In genomic region chr6:99592900-99593299, GRCh38 we compare ENCODE assay signal across 25 cellular contexts. TPM values are rescaled to one million over a fixed set of nuclear protein-coding genes. Genes with fewer than 3 reads are reported as not detected.
A peak's percentile ranks its signal among the peaks of the same experiment; 100 is the strongest.
DNase-seq lines count a peak whose midpoint lies in the region; ATAC-seq and TF ChIP-seq lines count a peak whose summit lies in the region.
"Had no signal": no experiment of that assay in that cellular context is flagged by ENCODE, and none has a peak within 500 bp of the region (broad histone marks: within the 10 kb centered on the region; RNA-seq: fewer than 3 reads in every experiment).

No MANE protein-coding gene starts in this region.

- TF ChIP-seq CTCF in heart left ventricle (IDR thresholded peaks at IDR 0.05) (no peak), epithelial cell of esophagus (IDR thresholded peaks at IDR 0.05; ENCODE audit: insufficient read depth, low read depth, low read length, missing control alignments) (no peak)
- no peak for TF ChIP-seq CTCF in CD8-positive, alpha-beta T cell (IDR thresholded peaks at IDR 0.05)

- peaks cover 72% of the 10 kb centered on the region for H3K27me3 Mint-ChIP-seq in CD8-positive, alpha-beta T cell (ENCODE audit: low read depth)

- no peak overlapping the region for H3K27ac ChIP-seq in heart left ventricle
- H3K27ac ChIP-seq in CD8-positive, alpha-beta T cell (ENCODE audit: low read depth, low read length), result no peak overlapping the region
- H3K27ac ChIP-seq: left lung, Peyer's patch, right lobe of liver, VCaP had no signal

- no peaks in the 10 kb centered on the region for H3K36me3 ChIP-seq in heart left ventricle
- H3K36me3 ChIP-seq in CD8-positive, alpha-beta T cell (ENCODE audit: insufficient read depth, low read length), result no peaks in the 10 kb centered on the region
- H3K36me3 ChIP-seq: left lung, Peyer's patch, right lobe of liver had no signal

- CTCF ChIA-PET in CD8-positive, alpha-beta T cell (lab: Charles Lee), result no interaction called here

- H3K9me3 ChIP-seq in heart left ventricle, result peaks cover 0 to 17% (median 0%) of the 10 kb centered on the region in 12 donors
- no peaks in the 10 kb centered on the region for H3K9me3 ChIP-seq in CD8-positive, alpha-beta T cell (ENCODE audit: low read length)
- H3K9me3 ChIP-seq: left lung, right lobe of liver had no signal

- no peak for DNase-seq in Right ventricle myocardium inferior (ENCODE audit: missing footprints)
- no peak for DNase-seq in heart left ventricle
- peak; percentile 84 for DNase-seq in NOMO-1 treated with dmso at 0.1 percent for 144 hours (lab: John Stamatoyannopoulos, UW; ENCODE audit: unreplicated experiment)
- peak; percentile 51 for DNase-seq in epithelial cell of esophagus (ENCODE audit: low read depth)
- peak; percentile 21 for DNase-seq in stromal cell of bone marrow (ENCODE audit: low read depth)
- no peak for DNase-seq in NCI-H510A (lab: John Stamatoyannopoulos, UW)
- no peak for DNase-seq in activated naive CD4-positive, alpha-beta T cell treated with anti-CD3 and anti-CD28 coated beads, Interleukin-2, amount 50 U/mL, for 72 hours (ENCODE audit: low spot score in 2 of 2)
- no peak for DNase-seq in CD8-positive, alpha-beta T cell
- DNase-seq: activated CD4-positive, alpha-beta memory T cell treated with anti-CD3 and anti-CD28 coated beads, Interleukin-2, amount 10 ng/mL, durations not matched to agents 7 days and 5 days; activated naive CD8-positive, alpha-beta T cell treated with anti-CD3 and anti-CD28 coated beads for 36 hours; activated T-cell treated with anti-CD3 and anti-CD28 coated beads, Interleukin-2, amount 50 U/mL, for 4 hours; central memory CD4-positive, alpha-beta T cell; effector memory CD4-positive, alpha-beta T cell; EL; foreskin melanocyte; left lung; NCI-H1048; NCI-H2107; NCI-H524 treated with DMSO at 0.1 percent for 48 hours; Peyer's patch; right lobe of liver; stimulated activated CD4-positive, alpha-beta T cell treated with anti-CD3 and anti-CD28 coated beads, Interleukin-2, amount 100 ng/mL, for 24 hours had no signal

- no peak overlapping the region for H3K27ac Mint-ChIP-seq in activated naive CD4-positive, alpha-beta T cell treated with anti-CD3 and anti-CD28 coated beads, Interleukin-2, amount 50 U/mL, for 72 hours
- H3K27ac Mint-ChIP-seq in CD8-positive, alpha-beta T cell, result no peak overlapping the region
- H3K27ac Mint-ChIP-seq: activated CD4-positive, alpha-beta memory T cell treated with anti-CD3 and anti-CD28 coated beads, Interleukin-2, amount 10 ng/mL, durations not matched to agents 7 days and 5 days; activated naive CD8-positive, alpha-beta T cell treated with anti-CD3 and anti-CD28 coated beads for 36 hours had no signal

- intact Hi-C loops in Right ventricle myocardium inferior (cut with DNase I), result no loop called here
- intact Hi-C loops in heart left ventricle (cut with DNase I), result loop anchor here in 5 of 10 donors (5.0 to 10.0 kb wide), 3 partner anchors 149 to 154 kb away; no protein-coding TSS in a partner anchor
- intact Hi-C loops in CD8-positive, alpha-beta T cell (cut with DNase I, micrococcal nuclease), result no loop called here

- TF ChIP-seq POLR2A in heart left ventricle (IDR thresholded peaks at IDR 0.05), result no peak

- POLR2A ChIA-PET in CD8-positive, alpha-beta T cell (lab: Charles Lee), result no interaction called here

- H3K4me1 ChIP-seq in heart left ventricle, result peaks cover 0 to 39% (median 20%) of the 10 kb centered on the region in 12 donors
- H3K4me1 ChIP-seq in CD8-positive, alpha-beta T cell (ENCODE audit: insufficient read depth, low read length), result peaks cover 18% of the 10 kb centered on the region

- no peak overlapping the region for H3K4me3 Mint-ChIP-seq in CD8-positive, alpha-beta T cell
- H3K4me3 Mint-ChIP-seq: activated CD4-positive, alpha-beta memory T cell treated with anti-CD3 and anti-CD28 coated beads, Interleukin-2, amount 10 ng/mL, durations not matched to agents 7 days and 5 days; activated naive CD8-positive, alpha-beta T cell treated with anti-CD3 and anti-CD28 coated beads for 36 hours; activated T-cell treated with anti-CD3 and anti-CD28 coated beads, Interleukin-2, amount 50 U/mL, for 4 hours had no signal

- H3K4me1 Mint-ChIP-seq in CD8-positive, alpha-beta T cell (ENCODE audit: low read depth), result peaks cover 28% of the 10 kb centered on the region

- no peak overlapping the region for H3K4me3 ChIP-seq in heart left ventricle
- H3K4me3 ChIP-seq in epithelial cell of esophagus (ENCODE audit: low read length), result no peak overlapping the region
- H3K4me3 ChIP-seq in CD8-positive, alpha-beta T cell (ENCODE audit: low read depth, low read length), result no peak overlapping the region
- H3K4me3 ChIP-seq: left lung, Peyer's patch, right lobe of liver had no signal

- WGBS in heart left ventricle, 4 donors, result 27 to 53% (median 32%) methylated on average over 1 of the region's 1 CpG

- ATAC-seq in Right ventricle myocardium inferior (peak; percentile 11), heart left ventricle (no peak)
- ATAC-seq in activated naive CD4-positive, alpha-beta T cell treated with anti-CD3 and anti-CD28 coated beads, Interleukin-2, amount 50 U/mL, for 72 hours, result no peak
- no peak for ATAC-seq in CD8-positive, alpha-beta T cell
- ATAC-seq: activated T-cell treated with anti-CD3 and anti-CD28 coated beads, Interleukin-2, amount 50 U/mL, for 4 hours; left lung had no signal

- H3K9me3 Mint-ChIP-seq in activated naive CD4-positive, alpha-beta T cell treated with anti-CD3 and anti-CD28 coated beads, Interleukin-2, amount 50 U/mL, for 72 hours, result peaks cover 0 to 4% of the 10 kb centered on the region in 2 donors
- H3K9me3 Mint-ChIP-seq in CD8-positive, alpha-beta T cell, result peaks cover 2% of the 10 kb centered on the region
- H3K9me3 Mint-ChIP-seq: activated CD4-positive, alpha-beta memory T cell treated with anti-CD3 and anti-CD28 coated beads, Interleukin-2, amount 10 ng/mL, durations not matched to agents 7 days and 5 days had no signal

- H3K36me3 Mint-ChIP-seq in activated naive CD4-positive, alpha-beta T cell treated with anti-CD3 and anti-CD28 coated beads, Interleukin-2, amount 50 U/mL, for 72 hours, result no peaks in the 10 kb centered on the region
- H3K36me3 Mint-ChIP-seq in CD8-positive, alpha-beta T cell, result no peaks in the 10 kb centered on the region
- H3K36me3 Mint-ChIP-seq: activated naive CD8-positive, alpha-beta T cell treated with anti-CD3 and anti-CD28 coated beads for 36 hours had no signal

- H3K27me3 ChIP-seq in heart left ventricle, result peaks cover 30 to 100% (median 88%) of the 10 kb centered on the region in 9 donors
- H3K27me3 ChIP-seq in CD8-positive, alpha-beta T cell (ENCODE audit: insufficient read depth, low read length), result peaks cover 35% of the 10 kb centered on the region

RNA-seq across cellular contexts. Expression of gene PRDM13, which starts 13.7 kb away (rescaled TPM):
- total RNA-seq in Right ventricle myocardium inferior (not detected), heart left ventricle (not detected)
- polyA plus RNA-seq in heart left ventricle, result not detected
- not detected for total RNA-seq in activated naive CD4-positive, alpha-beta T cell treated with anti-CD3 and anti-CD28 coated beads, Interleukin-2, amount 50 U/mL, for 72 hours
- total RNA-seq in CD8-positive, alpha-beta T cell, result not detected
- total RNA-seq: activated CD4-positive, alpha-beta memory T cell treated with anti-CD3 and anti-CD28 coated beads, Interleukin-2, amount 10 ng/mL, durations not matched to agents 7 days and 5 days; left lung; mucosa of gallbladder; omental fat pad; Peyer's patch; right lobe of liver had no signal

RNA-seq across cellular contexts. Expression of gene CCNC, which starts 24.4 kb away (rescaled TPM):
- total RNA-seq in Right ventricle myocardium inferior, result 18.7 TPM
- 10 to 100 TPM; 13.8 to 24.2 (median 17.9) TPM for total RNA-seq in heart left ventricle
- 10 to 100 TPM; 12.3 to 19.0 TPM for polyA plus RNA-seq in heart left ventricle
- 10 to 100 TPM; 35.2 to 63.6 TPM for total RNA-seq in activated naive CD4-positive, alpha-beta T cell treated with anti-CD3 and anti-CD28 coated beads, Interleukin-2, amount 50 U/mL, for 72 hours
- total RNA-seq in CD8-positive, alpha-beta T cell, result 10 to 100 TPM; 48.0 to 50.8 TPM

Comparison
In these comparisons a context has a peak if more than half of its experiments do, and no peak if none do; other contexts are left out.
1. DNase-seq: peak in NOMO-1 treated with dmso at 0.1 percent for 144 hours (single experiment), epithelial cell of esophagus (single experiment) and stromal cell of bone marrow (single experiment); none in Right ventricle myocardium inferior (single experiment), heart left ventricle (0 of 5), NCI-H510A (single experiment), activated naive CD4-positive, alpha-beta T cell treated with anti-CD3 and anti-CD28 coated beads, Interleukin-2, amount 50 U/mL, for 72 hours (0 of 2) and CD8-positive, alpha-beta T cell (0 of 7).